23 cellular contexts compared by ENCODE assay signal in the genomic region with DNA sequence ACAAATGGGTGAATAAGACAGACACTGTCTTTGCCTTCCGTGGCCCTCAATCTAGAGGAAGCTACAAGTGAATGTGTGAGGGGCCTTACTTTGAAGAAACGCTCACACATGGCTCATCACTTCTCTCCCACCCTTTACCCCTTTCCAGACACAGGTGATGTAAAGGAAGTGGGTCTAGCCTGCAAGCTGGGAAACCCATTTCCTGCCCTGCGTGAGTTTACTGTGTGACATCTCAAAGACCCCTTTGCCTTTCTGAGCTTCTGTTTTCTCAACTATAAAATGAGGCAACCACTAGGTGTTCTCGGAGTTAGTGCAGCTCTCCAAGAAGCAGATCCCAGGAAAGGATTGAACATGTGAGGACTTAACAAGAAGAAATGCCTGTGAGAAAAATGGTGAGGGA. TPM values are rescaled to one million over a fixed set of nuclear protein-coding genes. Genes with fewer than 3 reads are reported as not detected.
"Had no signal": no experiment of that assay in that cellular context is flagged by ENCODE, and none has a peak within 500 bp of the region (broad histone marks: within the 10 kb centered on the region; RNA-seq: fewer than 3 reads in every experiment).

No MANE protein-coding gene starts in this region.

- H3K36me3 ChIP-seq: esophagus muscularis mucosa, gastrocnemius medialis, heart right ventricle, neural progenitor cell, tibial nerve had no signal

- ATAC-seq: gastrocnemius medialis; psoas muscle; sciatic nerve; stimulated activated naive B cell treated with anti-CD40 and anti-IgM and Interleukin-4, amounts not matched to agents 10 μg/mL and 1 μg/mL and 100 μg/mL, for 72 hours; stimulated activated naive CD8-positive, alpha-beta T cell treated with anti-CD3 and anti-CD28 coated beads, Interleukin-15, amount 100 ng/mL, for 72 hours had no signal

- H3K36me3 Mint-ChIP-seq: memory B cell, neural progenitor cell had no signal

- H3K9me3 ChIP-seq: gastrocnemius medialis, psoas muscle, testis, tibial nerve had no signal

- H3K4me3 ChIP-seq: coronary artery, dorsolateral prefrontal cortex, esophagus muscularis mucosa, gastrocnemius medialis, heart right ventricle, neural progenitor cell, psoas muscle, testis, tibial nerve had no signal

- H3K9me3 Mint-ChIP-seq: neural progenitor cell had no signal

- H3K4me2 ChIP-seq: neural progenitor cell had no signal

- H3K27ac Mint-ChIP-seq: memory B cell; neural progenitor cell; stimulated activated naive B cell treated with anti-CD40 and anti-IgM and Interleukin-4, amounts not matched to agents 10 μg/mL and 1 μg/mL and 100 μg/mL, for 72 hours; stimulated activated naive CD8-positive, alpha-beta T cell treated with anti-CD3 and anti-CD28 coated beads, Interleukin-15, amount 100 ng/mL, for 72 hours had no signal

- H2AFZ ChIP-seq: neural progenitor cell had no signal

- H3K9ac ChIP-seq: neural progenitor cell had no signal

- H3K4me3 Mint-ChIP-seq: memory B cell; neural progenitor cell; stimulated activated naive B cell treated with anti-CD40 and anti-IgM and Interleukin-4, amounts not matched to agents 10 μg/mL and 1 μg/mL and 100 μg/mL, for 72 hours; stimulated activated naive CD8-positive, alpha-beta T cell treated with anti-CD3 and anti-CD28 coated beads, Interleukin-15, amount 100 ng/mL, for 72 hours had no signal

- H3K27me3 ChIP-seq: dorsolateral prefrontal cortex, esophagus muscularis mucosa, gastrocnemius medialis, heart right ventricle, neural progenitor cell, testis, tibial nerve had no signal

- H3K27ac ChIP-seq: coronary artery, epithelial cell of prostate, esophagus muscularis mucosa, gastrocnemius medialis, neural progenitor cell, psoas muscle, testis, tibial nerve had no signal

- DNase-seq: central memory CD4-positive, alpha-beta T cell; dorsolateral prefrontal cortex; effector CD8-positive, alpha-beta T cell; gastrocnemius medialis; heart right ventricle; islet precursor cell; midbrain; naive B cell; occipital lobe; psoas muscle; stimulated activated CD4-positive, alpha-beta T cell treated with anti-CD3 and anti-CD28 coated beads, Interleukin-2, amount 100 ng/mL, for 24 hours; stimulated activated CD4-positive, alpha-beta T cell treated with anti-CD3 and anti-CD28 coated beads, Interleukin-4, amount 100 ng/mL, for 4 hours; stimulated activated naive B cell treated with anti-CD40 and anti-IgM and Interleukin-4, amounts not matched to agents 10 μg/mL and 1 μg/mL and 100 μg/mL, for 72 hours; stimulated activated naive CD8-positive, alpha-beta T cell treated with anti-CD3 and anti-CD28 coated beads, Interleukin-15, amount 100 ng/mL, for 72 hours; testis had no signal

RNA-seq across cellular contexts. Expression of gene LMO2, which starts 43.1 kb away (rescaled TPM):
- total RNA-seq: chondrocyte had no signal
